20 cellular contexts compared by ENCODE assay signal in the genomic region with DNA sequence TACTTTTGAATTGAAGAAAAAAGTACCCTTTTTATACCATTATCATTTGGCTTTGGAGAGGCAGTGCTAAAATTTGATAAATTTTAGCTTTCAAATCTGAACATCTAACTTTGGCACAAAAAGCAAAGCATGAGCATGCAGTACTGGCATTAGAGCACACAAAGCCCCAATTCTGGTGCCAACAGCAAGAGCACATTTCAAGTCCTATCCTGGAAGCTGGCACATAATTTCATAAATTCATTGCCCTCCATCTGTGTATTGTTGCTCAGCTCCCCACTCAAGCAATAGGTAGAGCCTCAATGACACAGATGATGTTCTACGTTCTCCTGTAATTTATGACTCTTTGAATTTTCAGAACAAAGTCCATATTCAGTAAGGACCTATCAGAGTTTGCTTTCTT.
DNase-seq lines count a peak whose midpoint lies in the region; TF ChIP-seq lines count a peak whose summit lies in the region.
"Had no signal": no experiment of that assay in that cellular context is flagged by ENCODE, and none has a peak within 500 bp of the region (broad histone marks: within the 10 kb centered on the region; RNA-seq: fewer than 3 reads in every experiment).

No MANE protein-coding gene starts in this region.

- no peak overlapping the region for H3K4me3 Mint-ChIP-seq in Calu3 (ENCODE audit: low read depth, unreplicated experiment)
- H3K4me3 Mint-ChIP-seq: CD4-positive, alpha-beta memory T cell; T-cell had no signal

- no peaks in the 10 kb centered on the region for H3K36me3 ChIP-seq in endocrine pancreas (ENCODE audit: control insufficient read depth, insufficient read depth, low read length)

- H3K27me3 ChIP-seq in endocrine pancreas (ENCODE audit: control insufficient read depth, insufficient read depth, low read length), result no peaks in the 10 kb centered on the region

- no peak overlapping the region for H3K27ac Mint-ChIP-seq in Calu3 (ENCODE audit: unreplicated experiment)
- H3K27ac Mint-ChIP-seq: CD4-positive, alpha-beta memory T cell; T-cell had no signal

- no TSS peak for BruUV-seq in Calu3 (replicated peaks; lab: Mats Ljungman, UMichigan)

- peaks cover 6% of the 10 kb centered on the region for H3K9me3 Mint-ChIP-seq in Calu3 (ENCODE audit: low read depth, unreplicated experiment)

- no peak overlapping the region for H3K9ac ChIP-seq in endocrine pancreas (ENCODE audit: control insufficient read depth, insufficient read depth, low read length)

- H3K9me3 ChIP-seq in endocrine pancreas (ENCODE audit: control insufficient read depth, low read length), result no peaks in the 10 kb centered on the region
- H3K9me3 ChIP-seq: A549 had no signal

- H3K4me3 ChIP-seq in endocrine pancreas (ENCODE audit: control insufficient read depth, insufficient read depth, low read length), result peak overlapping the region; percentile 17
- H3K4me3 ChIP-seq: A549 had no signal

- DNase-seq in NCI-H1092 (lab: John Stamatoyannopoulos, UW), result peak; percentile 1
- DNase-seq in NCI-H446 treated with DMSO at 0.1 percent for 48 hours (lab: John Stamatoyannopoulos, UW), result peak; percentile 99
- peak; percentile 50 for DNase-seq in superior temporal gyrus (ENCODE audit: extremely low spot score)
- DNase-seq in Calu3, result no peak
- no peak for DNase-seq in GDM1 (lab: John Stamatoyannopoulos, UW)
- no peak for DNase-seq in occipital lobe (lab: John Stamatoyannopoulos, UW)
- DNase-seq: AML-193; CD4-positive, alpha-beta memory T cell; COR-L47; GF-D8; KBM-7; NCI-H1417 treated with DMSO at 0.1 percent for 48 hours; NCI-H187 treated with DMSO at 0.1 percent for 48 hours; NCI-H2171 treated with DMSO at 0.1 percent for 48 hours; NCI-H345; NCI-H526; SHP77; T-cell had no signal

- H3K4me1 Mint-ChIP-seq in Calu3 (ENCODE audit: low read depth, unreplicated experiment), result peaks cover 8% of the 10 kb centered on the region
- H3K4me1 Mint-ChIP-seq: CD4-positive, alpha-beta memory T cell; T-cell had no signal

- H3K36me3 Mint-ChIP-seq in Calu3 (ENCODE audit: insufficient read depth, unreplicated experiment), result no peaks in the 10 kb centered on the region
- H3K36me3 Mint-ChIP-seq: CD4-positive, alpha-beta memory T cell; T-cell had no signal

- no peaks in the 10 kb centered on the region for H3K27me3 Mint-ChIP-seq in Calu3 (ENCODE audit: unreplicated experiment)
- H3K27me3 Mint-ChIP-seq: CD4-positive, alpha-beta memory T cell; T-cell had no signal

- no peak for TF ChIP-seq CTCF in Calu3 (IDR thresholded peaks at IDR 0.05; ENCODE audit: unreplicated experiment)

- CTCF ChIA-PET in Calu3 (lab: Charles Lee), result no interaction called here

- H3K4me1 ChIP-seq in endocrine pancreas (ENCODE audit: control insufficient read depth, insufficient read depth, low read length), result no peaks in the 10 kb centered on the region
- H3K4me1 ChIP-seq: A549 had no signal

- intact Hi-C loops in Calu3 (cut with micrococcal nuclease; ENCODE audit: unreplicated experiment), result no loop called here

Comparison
In these comparisons a context has a peak if more than half of its experiments do, and no peak if none do; other contexts are left out.
1. DNase-seq: peak in NCI-H1092 (single experiment), NCI-H446 treated with DMSO at 0.1 percent for 48 hours (single experiment) and superior temporal gyrus (single experiment); none in Calu3 (single experiment), GDM1 (single experiment) and occipital lobe (single experiment).